Comparison of ENCODE assay signal across 15 cellular contexts in the genomic region with DNA sequence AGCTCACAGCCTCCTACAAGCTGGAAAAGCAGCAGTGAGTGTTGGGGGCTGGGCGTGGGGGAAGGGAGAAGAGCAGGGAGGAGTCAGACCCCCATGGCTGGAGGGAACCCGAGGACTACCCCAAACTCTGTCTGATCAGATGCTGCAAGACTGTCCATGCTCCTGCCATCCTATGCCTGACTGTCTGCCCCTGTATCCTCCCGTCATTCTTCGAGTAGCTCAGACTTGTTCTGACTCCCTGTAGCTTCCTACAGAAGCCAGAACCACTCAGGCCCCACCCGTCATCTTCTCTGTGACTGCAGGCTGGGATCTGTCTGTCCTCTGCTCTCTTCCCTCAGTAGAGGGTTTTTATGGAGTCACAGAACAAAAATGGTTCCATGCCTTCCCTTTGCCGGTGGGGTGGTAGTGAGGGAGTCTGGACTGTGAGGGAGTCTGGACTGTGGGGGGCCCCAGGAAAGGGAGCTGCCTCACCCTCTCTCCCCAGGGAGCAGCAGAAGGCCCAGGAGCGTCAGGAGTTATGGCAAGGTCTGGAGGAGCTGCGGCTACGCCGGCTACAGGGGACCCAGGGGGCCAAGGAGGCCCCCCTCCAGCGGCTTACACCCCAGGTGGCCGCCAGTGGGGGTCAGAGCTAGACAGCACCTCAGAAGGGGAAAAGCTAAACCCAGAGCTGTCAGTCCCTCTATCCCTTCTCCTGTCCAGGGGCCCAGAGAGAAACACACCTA.
"Had no signal": no experiment of that assay in that cellular context is flagged by ENCODE, and none has a peak within 500 bp of the region (broad histone marks: within the 10 kb centered on the region; RNA-seq: fewer than 3 reads in every experiment).

No MANE protein-coding gene starts in this region.

- DNase-seq: activated CD4-positive, alpha-beta memory T cell treated with anti-CD3 and anti-CD28 coated beads for 36 hours; activated CD4-positive, alpha-beta T cell treated with anti-CD3 and anti-CD28 coated beads for 48 hours; activated gamma-delta T cell treated with Interleukin-2 at 50 U/mL for 16 hours; activated T-cell treated with anti-CD3 and anti-CD28 coated beads, Interleukin-2, amount 50 U/mL, for 72 hours; cortex of kidney; lower lobe of right lung; mesendoderm; mucosa of descending colon; ovary; right cardiac atrium; stimulated activated CD4-positive, alpha-beta T cell treated with anti-CD3 and anti-CD28 coated beads, Interleukin-4, amount 100 ng/mL, for 4 hours; T-helper 2 cell; trophoblast cell had no signal

- H3K27me3 ChIP-seq: ovary had no signal

- H3K36me3 ChIP-seq: ovary had no signal

- H3K9me3 ChIP-seq: lower lobe of right lung, mucosa of descending colon, ovary, psoas muscle, SK-N-SH had no signal

- H3K4me3 ChIP-seq: lower lobe of right lung, mucosa of descending colon, ovary, psoas muscle had no signal

- H3K4me1 ChIP-seq: lower lobe of right lung, psoas muscle had no signal

- H3K27ac ChIP-seq: lower lobe of right lung, ovary, psoas muscle had no signal
